ENCODE assay signal across 8 cellular contexts in genomic region chr2:42342061-42342794, GRCh38. TPM values are rescaled to one million over a fixed set of nuclear protein-coding genes. Genes with fewer than 3 reads are reported as not detected.
DNase-seq lines count a peak whose midpoint lies in the region; ATAC-seq, FAIRE-seq and TF ChIP-seq lines count a peak whose summit lies in the region.

No MANE protein-coding gene starts in this region.

- H4K20me1 ChIP-seq in HepG2 (ENCODE audit: insufficient read depth, low read length), result peaks cover 37% of the 10 kb centered on the region; the same call in 1 of the 2 replicates

- no peak for TF ChIP-seq CTCF in body of pancreas (IDR thresholded peaks at IDR 0.05)
- no peak for TF ChIP-seq CTCF in HepG2 (CRISPR knock-in tag; IDR thresholded peaks at IDR 0.05)

- FAIRE-seq in HepG2 (lab: Jason Lieb, UNC), result peak; percentile 34
- FAIRE-seq in urothelium cell line (lab: Jason Lieb, UNC), result no peak
- no peak for FAIRE-seq in GM19239 (lab: Jason Lieb, UNC)

- H3K9me3 ChIP-seq in body of pancreas (no peaks in the 10 kb centered on the region), HepG2 (ENCODE audit: low read length) (no peaks in the 10 kb centered on the region)

- in situ Hi-C loops in HepG2 (cut with HindIII; ENCODE audit: extremely low pct_ligation_motif_present, low pct_unique_long_range_greater_than_20kb), result no loop called here

- WGBS in body of pancreas, 2 donors, result 62 to 72% methylated on average over 7 to 8 of the region's 8 CpGs
- 87% methylated on average over 8 of the region's 8 CpGs for WGBS in HepG2 (ENCODE audit: low lambda C conversion rate)

- ATAC-seq in HG03565 (IDR thresholded peaks at IDR 0.05; ENCODE audit: unreplicated experiment) (peak; percentile 38), body of pancreas (peak; percentile 79), HepG2 (peak; percentile 31)

- BruUV-seq in HepG2 (replicated peaks; lab: Mats Ljungman, UMichigan), result no TSS peak

- peaks cover 27% of the 10 kb centered on the region for H3K79me2 ChIP-seq in HepG2 (ENCODE audit: insufficient read depth, low read length)

- H3K4me1 ChIP-seq in body of pancreas, result peaks cover 16% of the 10 kb centered on the region
- peaks cover 49% of the 10 kb centered on the region for H3K4me1 ChIP-seq in HepG2 (ENCODE audit: insufficient read depth, low read length)

- intact Hi-C loops in body of pancreas (cut with DNase I) (no loop called here), HepG2 (cut with micrococcal nuclease; ENCODE audit: unreplicated experiment) (loop anchor here (2.0 kb wide), 1 partner anchor 19 kb away; the partner anchor contains the start of gene COX7A2L)

- H3K4me3 ChIP-seq in body of pancreas (no peak overlapping the region), HepG2 (replicated peaks in 1 of 3; ENCODE audit: insufficient read depth in 1 of 3, low read depth in 2 of 3, low read length in 3 of 3) (no peak overlapping the region)

- POLR2A ChIA-PET in HepG2 (lab: Yijun Ruan, JAX), result interaction anchor here (1.0 to 1.1 kb wide), 2 partner anchors 16 to 18 kb away, joined by 3 read pairs; partner anchors contain the start of gene COX7A2L

- H3K9ac ChIP-seq in HepG2 (ENCODE audit: insufficient read depth, low read depth, low read length), result no peak overlapping the region

- no peak overlapping the region for H2AFZ ChIP-seq in HepG2 (ENCODE audit: low read length)

- H3K4me2 ChIP-seq in HepG2 (ENCODE audit: low read depth, low read length), result no peak overlapping the region

- H3K27me3 ChIP-seq in body of pancreas, result no peaks in the 10 kb centered on the region
- no peaks in the 10 kb centered on the region for H3K27me3 ChIP-seq in HepG2 (ENCODE audit: control insufficient read depth in 1 of 2, insufficient read depth in 2 of 2, low read length in 2 of 2)

- TF ChIP-seq EP300 in HepG2 (IDR thresholded peaks at IDR 0.05; ENCODE audit: low read depth in 2 of 2, low read length in 2 of 2) (no peak), HepG2 (CRISPR knock-in tag; IDR thresholded peaks at IDR 0.05; ENCODE audit: borderline replicate concordance) (no peak)

- TF ChIP-seq POLR2A in body of pancreas (IDR thresholded peaks at IDR 0.05) (no peak), HepG2 (IDR thresholded peaks at IDR 0.05; ENCODE audit: insufficient read depth in 1 of 2, low read depth in 2 of 2, low read length in 2 of 2) (peak in 1 of 2 experiments; percentile 61; a peak in 2 of 4 replicates)

- CTCF ChIA-PET in HepG2 (lab: Yijun Ruan, JAX; ENCODE audit: low intra/inter-chr PET ratio, low total read pairs), result no interaction called here

- peak; percentile 31; the same call in 1 of the 2 replicates for TF ChIP-seq RAD21 in HepG2 (CRISPR knock-in tag; IDR thresholded peaks at IDR 0.05)

- H3K27ac ChIP-seq in body of pancreas (peak overlapping the region in 3 of 4 donors; percentile 28 to 69 (median 67)), HepG2 (ENCODE audit: extremely low read length, insufficient read depth, low read length) (peak overlapping the region; percentile 22)

- DNase-seq in GM03348 (ENCODE audit: low spot score) (peak; percentile 87), body of pancreas (peak; percentile 37 to 65 (median 62)), HepG2 (ENCODE audit: low spot score) (peak; percentile 82), urothelium cell line (ENCODE audit: low spot score) (peak; percentile 80), globus pallidus (ENCODE audit: low spot score) (no peak), NCI-H2107 treated with DMSO at 0.1 percent for 48 hours (lab: John Stamatoyannopoulos, UW; ENCODE audit: unreplicated experiment) (no peak), GM19239 (ENCODE audit: insufficient read length, low spot score) (no peak)

- H3K36me3 ChIP-seq in body of pancreas (replicated peaks in 1 of 2; ENCODE audit: insufficient read depth in 1 of 2, low read depth in 2 of 2), result peaks cover 0 to 2% of the 10 kb centered on the region in 2 donors
- peaks cover 3 to 8% of the 10 kb centered on the region in 2 experiments for H3K36me3 ChIP-seq in HepG2 (replicated peaks in 1 of 2; ENCODE audit: control insufficient read depth in 1 of 2, insufficient read depth in 2 of 2, low read length in 2 of 2)

TF ChIP-seq in HepG2, 621 proteins besides CTCF, POLR2A, EP300 and RAD21 (continues in another document):
- TF ChIP-seq RAD51 (IDR thresholded peaks at IDR 0.05; ENCODE audit: borderline replicate concordance), result peak; percentile 30; the same call in 1 of the 2 replicates
- TF ChIP-seq CREB1 (IDR thresholded peaks at IDR 0.05), result peak; percentile 54; the same call in 1 of the 2 replicates
- no peak for TF ChIP-seq CREB1 (CRISPR knock-in tag; IDR thresholded peaks at IDR 0.05)
- TF ChIP-seq DR1 (CRISPR knock-in tag; IDR thresholded peaks at IDR 0.05), result 0 out of 2 replicates have a peak, but pooled peaks have one; percentile 5
- no peak for TF ChIP-seq NONO (IDR thresholded peaks at IDR 0.05)
- TF ChIP-seq NONO (CRISPR knock-in tag; conservative IDR thresholded peaks at IDR 0.05), result no peak
- TF ChIP-seq RFX5 (IDR thresholded peaks at IDR 0.05; ENCODE audit: low read depth, low read length), result no peak
- peak; percentile 21 for TF ChIP-seq ZFX (CRISPR knock-in tag; IDR thresholded peaks at IDR 0.05; ENCODE audit: low read depth)
- peak; percentile 0; the same call in 1 of the 2 replicates for TF ChIP-seq MAX (IDR thresholded peaks at IDR 0.05)
- TF ChIP-seq ZNF574 (CRISPR knock-in tag; IDR thresholded peaks at IDR 0.05), result 0 out of 2 replicates have a peak, but pooled peaks have one; percentile 26
- TF ChIP-seq ZSCAN31 (CRISPR knock-in tag; IDR thresholded peaks at IDR 0.05; ENCODE audit: low read depth), result 0 out of 2 replicates have a peak, but pooled peaks have one; percentile 65
- TF ChIP-seq PITX1 (CRISPR knock-in tag; IDR thresholded peaks at IDR 0.05), result 0 out of 2 replicates have a peak, but pooled peaks have one; percentile 17
- peak; percentile 51; the same call in 1 of the 2 replicates for TF ChIP-seq ARID3A (IDR thresholded peaks at IDR 0.05; ENCODE audit: low read depth, low read length)
- no peak for TF ChIP-seq NR3C1 (CRISPR knock-in tag; IDR thresholded peaks at IDR 0.05)

RNA-seq across cellular contexts. Expression of gene COX7A2L, which starts 18.8 kb away (rescaled TPM):
- 10 to 100 TPM; 41.9 to 58.1 TPM for total RNA-seq in body of pancreas
- total RNA-seq in HepG2 (2016; rRNA removed; fragmentation: Illumina TruSeq; extraction: Trizol), result 201 and 272 TPM in 2 replicates
- 111 and 117 TPM in 2 replicates for total RNA-seq in HepG2 (2016; cell fraction: cytosol; rRNA removed; fragmentation: Illumina TruSeq; extraction: Trizol; ENCODE audit: low read depth)
- 197 and 297 TPM in 2 replicates for total RNA-seq in HepG2 (2016; cell fraction: insoluble cytoplasmic fraction; rRNA removed; fragmentation: Illumina TruSeq; extraction: Trizol)
- 232 and 238 TPM in 2 replicates for total RNA-seq in HepG2 (2016; cell fraction: membrane; rRNA removed; fragmentation: Illumina TruSeq; extraction: Trizol)
- total RNA-seq in HepG2 (2016; cell fraction: nucleus; rRNA removed; fragmentation: Illumina TruSeq; extraction: Trizol), result 71.7 and 82.5 TPM in 2 replicates
- 122 and 155 TPM in 2 replicates for polyA plus RNA-seq in HepG2 (2011; rRNA removed)
- polyA plus RNA-seq in HepG2 (2011; cell fraction: cytosol; rRNA removed), result 137 and 167 TPM in 2 replicates
- 30.5 and 38.2 TPM in 2 replicates for polyA plus RNA-seq in HepG2 (2011; cell fraction: nucleus; rRNA removed)
- polyA plus RNA-seq in HepG2 (2012), result 187 and 191 TPM in 2 replicates
- polyA plus RNA-seq in HepG2 (2016; cell fraction: cytosol; fragmentation: Illumina TruSeq; extraction: Trizol; ENCODE audit: low read depth), result 119 TPM in 2 replicates
- 279 and 314 TPM in 2 replicates for polyA plus RNA-seq in HepG2 (2016; cell fraction: insoluble cytoplasmic fraction; fragmentation: Illumina TruSeq; extraction: Trizol; ENCODE audit: low read depth)
- polyA plus RNA-seq in HepG2 (2016; cell fraction: membrane; fragmentation: Illumina TruSeq; extraction: Trizol; ENCODE audit: low read depth), result 211 and 215 TPM in 2 replicates
- polyA plus RNA-seq in HepG2 (2016; cell fraction: nucleus; fragmentation: Illumina TruSeq; extraction: Trizol; ENCODE audit: insufficient read depth, low read depth), result 118 and 123 TPM in 2 replicates
- 66.1 and 73.1 TPM in 2 replicates for polyA minus RNA-seq in HepG2 (2011; rRNA and poly(A)+ RNA removed; ENCODE audit: low replicate concordance)
- 41.1 and 44.7 TPM in 2 replicates for polyA minus RNA-seq in HepG2 (2011; cell fraction: cytosol; rRNA and poly(A)+ RNA removed)
- polyA minus RNA-seq in HepG2 (2011; cell fraction: nucleus; rRNA and poly(A)+ RNA removed), result 22.7 and 28.1 TPM in 2 replicates

Comparison
In these comparisons a context has a peak if more than half of its experiments do, and no peak if none do; other contexts are left out.
1. DNase-seq: peak in GM03348 (single experiment), body of pancreas (4 of 4), HepG2 (single experiment) and urothelium cell line (single experiment); none in globus pallidus (single experiment), NCI-H2107 treated with DMSO at 0.1 percent for 48 hours (single experiment) and GM19239 (single experiment).
2. Peak in every context shown above with its lines, with median percentiles within 50 percentile points of each other: ATAC-seq.